Comparison of ENCODE assay signal across 8 cellular contexts in genomic region chr15:74695597-74696397, GRCh38. TPM values are rescaled to one million over a fixed set of nuclear protein-coding genes. Genes with fewer than 3 reads are reported as not detected.
A peak's percentile ranks its signal among the peaks of the same experiment; 100 is the strongest.
DNase-seq lines count a peak whose midpoint lies in the region; ATAC-seq, FAIRE-seq and TF ChIP-seq lines count a peak whose summit lies in the region.

Gene EDC3 (minus strand): TSS chr15:74696024. CDS start chr15:74675124, 20,900 bp downstream.

- peak within 1 kb of the TSS; percentile 94 for H3K4me2 ChIP-seq in A549

- TF ChIP-seq EP300 in A549 (IDR thresholded peaks at IDR 0.05) = no peak

- ATAC-seq in A549 (peak; percentile 96 to 97), GM18873 (IDR thresholded peaks at IDR 0.05; ENCODE audit: low FRiP score, unreplicated experiment) (peak; percentile 58), HG03280 (IDR thresholded peaks at IDR 0.05; ENCODE audit: unreplicated experiment) (peak; percentile 87)

- TF ChIP-seq POLR2A in A549 (IDR thresholded peaks at IDR 0.05; ENCODE audit: low read length) = peak; percentile 27; the same call in 1 of the 2 replicates

- no peak for TF ChIP-seq RAD21 in A549 (conservative IDR thresholded peaks at IDR 0.05 in 1 of 2, IDR thresholded peaks at IDR 0.05 in 1 of 2)

- TF ChIP-seq CTCF in A549 (IDR thresholded peaks at IDR 0.05) = no peak

- H3K4me3 Mint-ChIP-seq in activated CD4-positive, alpha-beta T cell treated with anti-CD3 and anti-CD28 coated beads, Interleukin-2, amount 10 ng/mL, durations not matched to agents 7 days and 5 days = peak within 1 kb of the TSS; percentile 100

- DNase-seq in A549 (ENCODE audit: low read depth in 1 of 2, low spot score in 1 of 2) (peak; percentile 69 to 79), NCI-H524 (lab: John Stamatoyannopoulos, UW) (peak; percentile 81 to 84), dedifferentiated amniotic fluid mesenchymal stem cell (ENCODE audit: extremely low spot score) (peak; percentile 88), left kidney (ENCODE audit: low read depth, low spot score) (peak; percentile 98)
- DNase-seq in activated CD4-positive, alpha-beta T cell treated with anti-CD3 and anti-CD28 coated beads, Interleukin-2, amount 10 ng/mL, durations not matched to agents 7 days and 5 days = peak; percentile 90
- DNase-seq in stimulated activated CD4-positive, alpha-beta T cell treated with anti-CD3 and anti-CD28 coated beads, Interleukin-1b, Interleukin-23, amount 100 ng/mL, for 48 hours = peak; percentile 84

- POLR2A ChIA-PET in A549 (lab: Yijun Ruan, JAX) = no interaction called here
- POLR2A ChIA-PET in activated CD4-positive, alpha-beta T cell treated with anti-CD3 and anti-CD28 coated beads, Interleukin-2, amount 10 ng/mL, durations not matched to agents 7 days and 5 days (lab: Charles Lee) = no interaction called here

- peak within 1 kb of the TSS; percentile 71 for H3K4me3 ChIP-seq in A549

- H3K27ac Mint-ChIP-seq in activated CD4-positive, alpha-beta T cell treated with anti-CD3 and anti-CD28 coated beads, Interleukin-2, amount 10 ng/mL, durations not matched to agents 7 days and 5 days = peak within 1 kb of the TSS; percentile 100

- 0% methylated on average over 20 of the region's 46 CpGs for WGBS in A549 (ENCODE audit: missing lambda C conversion rate)

- H3K4me1 ChIP-seq in A549 = peaks cover 15% of the 10 kb centered on the region; the same call in 1 of the 3 replicates

- CTCF ChIA-PET in A549 (lab: Yijun Ruan, JAX) = interaction anchor here (1.7 to 2.1 kb wide), 2 partner anchors 61 to 76 kb away, joined by 4 to 9 read pairs; no protein-coding TSS in a partner anchor
- CTCF ChIA-PET in activated CD4-positive, alpha-beta T cell treated with anti-CD3 and anti-CD28 coated beads, Interleukin-2, amount 10 ng/mL, durations not matched to agents 7 days and 5 days (lab: Charles Lee) = interaction anchor here (1.0 to 1.4 kb wide), 4 partner anchors 53 to 148 kb away, joined by 3 to 4 read pairs (median 3); no protein-coding TSS in a partner anchor

- no peaks in the 10 kb centered on the region for H3K9me3 Mint-ChIP-seq in activated CD4-positive, alpha-beta T cell treated with anti-CD3 and anti-CD28 coated beads, Interleukin-2, amount 10 ng/mL, durations not matched to agents 7 days and 5 days

- H3K4me1 Mint-ChIP-seq in activated CD4-positive, alpha-beta T cell treated with anti-CD3 and anti-CD28 coated beads, Interleukin-2, amount 10 ng/mL, durations not matched to agents 7 days and 5 days = peaks cover 42% of the 10 kb centered on the region

- H3K27me3 Mint-ChIP-seq in activated CD4-positive, alpha-beta T cell treated with anti-CD3 and anti-CD28 coated beads, Interleukin-2, amount 10 ng/mL, durations not matched to agents 7 days and 5 days = peaks cover 4% of the 10 kb centered on the region

- H3K9me3 ChIP-seq in A549 = no peaks in the 10 kb centered on the region

- FAIRE-seq in A549 (lab: Jason Lieb, UNC) = no peak

- H3K36me3 Mint-ChIP-seq in activated CD4-positive, alpha-beta T cell treated with anti-CD3 and anti-CD28 coated beads, Interleukin-2, amount 10 ng/mL, durations not matched to agents 7 days and 5 days (ENCODE audit: low read depth) = peaks cover 2% of the 10 kb centered on the region

- H3K27ac ChIP-seq in A549 = peak within 1 kb of the TSS; percentile 88 to 90

TF ChIP-seq in A549, 52 proteins besides CTCF, POLR2A, EP300 and RAD21 (continues in another document):
- TF ChIP-seq JUN (IDR thresholded peaks at IDR 0.05) (peak in 1 of 2 experiments; percentile 67; a peak in 2 of 5 replicates), BHLHE40 (IDR thresholded peaks at IDR 0.05; ENCODE audit: low read depth, low read length) (no peak), CEBPB (IDR thresholded peaks at IDR 0.05) (no peak), ATOH8 (CRISPR knock-in tag; IDR thresholded peaks at IDR 0.05; ENCODE audit: low read depth) (no peak), CBX2 (IDR thresholded peaks at IDR 0.05; ENCODE audit: borderline replicate concordance, low read depth) (no peak), ESRRA (IDR thresholded peaks at IDR 0.05; ENCODE audit: borderline replicate concordance, low read length) (no peak), RNF2 (IDR thresholded peaks at IDR 0.05; ENCODE audit: borderline replicate concordance, low read depth) (no peak), ZNF302 (CRISPR knock-in tag; IDR thresholded peaks at IDR 0.05) (no peak), REST (IDR thresholded peaks at IDR 0.05) (no peak), ELK1 (IDR thresholded peaks at IDR 0.05; ENCODE audit: low read depth, low read length) (no peak), KDM5A (IDR thresholded peaks at IDR 0.05) (peak; percentile 77), PBX3 (IDR thresholded peaks at IDR 0.05) (no peak), NFE2L2 (conservative IDR thresholded peaks at IDR 0.05; ENCODE audit: low read length) (no peak), CBX8 (IDR thresholded peaks at IDR 0.05) (no peak), BCL3 (IDR thresholded peaks at IDR 0.05) (no peak), ZC3H11A (IDR thresholded peaks at IDR 0.05) (no peak), HDAC2 (IDR thresholded peaks at IDR 0.05) (no peak; the same call in 1 of the 2 replicates), FOXS1 (CRISPR knock-in tag; IDR thresholded peaks at IDR 0.05) (no peak), EHF (CRISPR knock-in tag; IDR thresholded peaks at IDR 0.05) (no peak), KDM1A (IDR thresholded peaks at IDR 0.05; ENCODE audit: low read depth) (no peak)

RNA-seq across cellular contexts. Expression of gene EDC3, which starts in this region (rescaled TPM):
- polyA plus RNA-seq in A549 (2011; rRNA removed) (23.2 and 31.2 TPM in 2 replicates), A549 (2017; fragmentation: RNase III; extraction: RNeasy Plus Mini Kit Qiagen cat#74134 plus additional on column Dnase treatment) (17.7 to 24.1 TPM (median 23.4 TPM) in 3 replicates)
- 18.4 and 21.3 TPM in 2 replicates for polyA plus RNA-seq in A549 (2012; cell fraction: cytosol; rRNA removed)
- polyA plus RNA-seq in A549 (2012; cell fraction: nucleus; rRNA removed) = 31.0 and 34.5 TPM in 2 replicates
- polyA minus RNA-seq in A549 (2011; rRNA and poly(A)+ RNA removed) = 48.8 and 53.9 TPM in 2 replicates
- total RNA-seq in activated CD4-positive, alpha-beta T cell treated with anti-CD3 and anti-CD28 coated beads, Interleukin-2, amount 10 ng/mL, durations not matched to agents 7 days and 5 days = 10 to 100 TPM; 34.9 to 41.1 TPM

Comparison
In these comparisons a context has a peak if more than half of its experiments do, and no peak if none do; other contexts are left out.
1. Peak in every context shown above with its lines: DNase-seq, ATAC-seq, H3K4me3 ChIP-seq and H3K27ac ChIP-seq.